16 cellular contexts compared by ENCODE assay signal in the genomic region with DNA sequence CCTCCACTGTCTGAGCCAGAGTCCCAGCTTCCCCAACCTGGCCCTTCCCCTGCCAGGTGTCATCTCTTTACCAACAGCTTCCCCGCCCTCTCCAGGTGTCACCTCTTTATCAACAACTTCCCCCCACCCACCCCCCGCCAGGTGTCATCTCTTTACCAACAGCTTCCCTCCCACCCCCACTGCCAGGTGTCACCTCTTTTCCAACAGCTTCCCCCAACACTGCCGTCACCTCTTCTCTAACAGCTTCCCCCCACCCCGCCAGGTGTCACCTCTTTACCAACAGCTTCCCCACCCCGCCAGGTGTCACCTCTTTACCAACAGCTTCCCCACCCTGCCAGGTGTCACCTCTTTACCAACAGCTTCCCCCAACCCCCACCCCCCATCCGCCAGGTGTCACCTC. TPM values are rescaled to one million over a fixed set of nuclear protein-coding genes. Genes with fewer than 3 reads are reported as not detected.
DNase-seq lines count a peak whose midpoint lies in the region; ATAC-seq lines count a peak whose summit lies in the region.
"Had no signal": no experiment of that assay in that cellular context is flagged by ENCODE, and none has a peak within 500 bp of the region (broad histone marks: within the 10 kb centered on the region; RNA-seq: fewer than 3 reads in every experiment).

No MANE protein-coding gene starts in this region.

- H3K23ac ChIP-seq in trophoblast cell (ENCODE audit: low read length) = no peak overlapping the region

- no peak overlapping the region for H3K18ac ChIP-seq in trophoblast cell (ENCODE audit: low read length)

- ATAC-seq in HG02759 (IDR thresholded peaks at IDR 0.05; ENCODE audit: unreplicated experiment) = no peak
- ATAC-seq: HCT116 had no signal

- no peak overlapping the region for H2BK5ac ChIP-seq in trophoblast cell (ENCODE audit: low read depth, low read length, poor library complexity)

- H2AK5ac ChIP-seq in trophoblast cell (ENCODE audit: low read length) = no peak overlapping the region

- H3K4me3 Mint-ChIP-seq in activated CD4-positive, alpha-beta T cell treated with anti-CD3 and anti-CD28 coated beads, Interleukin-2, amount 10 ng/mL, durations not matched to agents 7 days and 5 days = no peak overlapping the region
- H3K4me3 Mint-ChIP-seq: CD4-positive, CD25-positive, alpha-beta regulatory T cell had no signal

- no peak overlapping the region for H2AFZ ChIP-seq in trophoblast cell (ENCODE audit: insufficient read depth, low read length, poor library complexity)

- no peaks in the 10 kb centered on the region for H3K27me3 Mint-ChIP-seq in activated CD4-positive, alpha-beta T cell treated with anti-CD3 and anti-CD28 coated beads, Interleukin-2, amount 10 ng/mL, durations not matched to agents 7 days and 5 days

- H3K36me3 ChIP-seq in trophoblast cell (ENCODE audit: control insufficient read depth in 1 of 2, insufficient read depth in 2 of 2, low read length in 2 of 2) = no peaks in the 10 kb centered on the region

- H4K8ac ChIP-seq in trophoblast cell (ENCODE audit: low read depth, low read length) = no peak overlapping the region

- no peak overlapping the region for H3K27ac ChIP-seq in trophoblast cell (ENCODE audit: low read depth, low read length)

- no peak overlapping the region for H4K12ac ChIP-seq in trophoblast cell (ENCODE audit: low read depth, low read length)

- no peak overlapping the region for H3K14ac ChIP-seq in trophoblast cell (ENCODE audit: low read length)

- H3K79me1 ChIP-seq in trophoblast cell (ENCODE audit: low read length) = no peaks in the 10 kb centered on the region

- H4K91ac ChIP-seq in trophoblast cell (ENCODE audit: low read depth, low read length) = no peak overlapping the region

- POLR2A ChIA-PET in activated CD4-positive, alpha-beta T cell treated with anti-CD3 and anti-CD28 coated beads, Interleukin-2, amount 10 ng/mL, durations not matched to agents 7 days and 5 days (lab: Charles Lee) = no interaction called here

- no peak overlapping the region for H3K4me2 ChIP-seq in trophoblast cell (ENCODE audit: low read length)
- H3K4me2 ChIP-seq: SK-N-SH had no signal

- no peak overlapping the region for H3K4ac ChIP-seq in trophoblast cell (ENCODE audit: low read depth, low read length)

- H3K9ac ChIP-seq in trophoblast cell (ENCODE audit: low read length) = no peak overlapping the region
- H3K9ac ChIP-seq: SK-N-SH had no signal

- H3K9me3 ChIP-seq in trophoblast cell (ENCODE audit: insufficient read depth, low read depth, low read length) = peaks cover 8% of the 10 kb centered on the region
- H3K9me3 ChIP-seq: SK-N-SH had no signal

- H3K36me3 Mint-ChIP-seq in activated CD4-positive, alpha-beta T cell treated with anti-CD3 and anti-CD28 coated beads, Interleukin-2, amount 10 ng/mL, durations not matched to agents 7 days and 5 days (ENCODE audit: low read depth) = no peaks in the 10 kb centered on the region
- H3K36me3 Mint-ChIP-seq: CD4-positive, CD25-positive, alpha-beta regulatory T cell had no signal

- no peak overlapping the region for H3K4me3 ChIP-seq in trophoblast cell (ENCODE audit: low read depth, low read length)

- no peak overlapping the region for H2BK12ac ChIP-seq in trophoblast cell (ENCODE audit: low read length)

- no peak overlapping the region for H2BK120ac ChIP-seq in trophoblast cell (ENCODE audit: insufficient read depth, low read length, poor library complexity)

- WGBS in trophoblast cell (ENCODE audit: extremely low coverage, insufficient coverage, insufficient read length) = no CpG with 5 or more reads among the region's 6 CpGs

- H3K79me2 ChIP-seq in trophoblast cell (ENCODE audit: control insufficient read depth, insufficient read depth, low read length, poor library complexity) = no peaks in the 10 kb centered on the region

- H3K27ac Mint-ChIP-seq in activated CD4-positive, alpha-beta T cell treated with anti-CD3 and anti-CD28 coated beads, Interleukin-2, amount 10 ng/mL, durations not matched to agents 7 days and 5 days = no peak overlapping the region
- H3K27ac Mint-ChIP-seq: CD4-positive, CD25-positive, alpha-beta regulatory T cell had no signal

- no peaks in the 10 kb centered on the region for H3K4me1 ChIP-seq in trophoblast cell (ENCODE audit: control insufficient read depth in 1 of 2, insufficient read depth in 2 of 2, low read length in 2 of 2)

- CTCF ChIA-PET in activated CD4-positive, alpha-beta T cell treated with anti-CD3 and anti-CD28 coated beads, Interleukin-2, amount 10 ng/mL, durations not matched to agents 7 days and 5 days (lab: Charles Lee) = interaction anchor here (1.1 kb wide), 1 partner anchor 129 kb away, joined by 5 read pairs; no protein-coding TSS in a partner anchor

- H3K4me1 Mint-ChIP-seq in activated CD4-positive, alpha-beta T cell treated with anti-CD3 and anti-CD28 coated beads, Interleukin-2, amount 10 ng/mL, durations not matched to agents 7 days and 5 days = no peaks in the 10 kb centered on the region
- H3K4me1 Mint-ChIP-seq: CD4-positive, CD25-positive, alpha-beta regulatory T cell had no signal

- DNase-seq in COLO668 (lab: John Stamatoyannopoulos, UW; ENCODE audit: unreplicated experiment) (peak; percentile 79), COR-L47 (lab: John Stamatoyannopoulos, UW) (peak; percentile 32), NCI-H2171 treated with DMSO at 0.1 percent for 48 hours (lab: John Stamatoyannopoulos, UW) (peak; percentile 98), RPMI8226 (peak; percentile 83), NCI-H524 treated with DMSO at 0.1 percent for 48 hours (lab: John Stamatoyannopoulos, UW) (no peak), trophoblast cell (no peak)
- DNase-seq in activated CD4-positive, alpha-beta T cell treated with anti-CD3 and anti-CD28 coated beads, Interleukin-2, amount 10 ng/mL, durations not matched to agents 7 days and 5 days = no peak
- DNase-seq: CD4-positive, CD25-positive, alpha-beta regulatory T cell; KG1; NCI-H1105; NCI-H1694; NCI-H524; SIG-M5; SK-N-SH had no signal

- no peaks in the 10 kb centered on the region for H3K27me3 ChIP-seq in trophoblast cell (ENCODE audit: insufficient read depth, low read length)

- no peaks in the 10 kb centered on the region for H3K9me3 Mint-ChIP-seq in activated CD4-positive, alpha-beta T cell treated with anti-CD3 and anti-CD28 coated beads, Interleukin-2, amount 10 ng/mL, durations not matched to agents 7 days and 5 days
- H3K9me3 Mint-ChIP-seq: CD4-positive, CD25-positive, alpha-beta regulatory T cell had no signal

RNA-seq across cellular contexts. Expression of gene TTLL12, which starts 29.8 kb away (rescaled TPM):
- total RNA-seq in activated CD4-positive, alpha-beta T cell treated with anti-CD3 and anti-CD28 coated beads, Interleukin-2, amount 10 ng/mL, durations not matched to agents 7 days and 5 days = 10 to 100 TPM; 42.9 to 44.6 TPM
- polyA plus RNA-seq in trophoblast cell (2013) = 20.0 and 21.1 TPM in 2 replicates

Comparison
In these comparisons a context has a peak if more than half of its experiments do, and no peak if none do; other contexts are left out.
1. DNase-seq: peak in COLO668 (single experiment), COR-L47 (single experiment), NCI-H2171 treated with DMSO at 0.1 percent for 48 hours (single experiment) and RPMI8226 (single experiment); none in NCI-H524 treated with DMSO at 0.1 percent for 48 hours (single experiment), activated CD4-positive, alpha-beta T cell treated with anti-CD3 and anti-CD28 coated beads, Interleukin-2, amount 10 ng/mL, durations not matched to agents 7 days and 5 days (single experiment) and trophoblast cell (0 of 2).